12 cellular contexts compared by ENCODE assay signal in the genomic region with DNA sequence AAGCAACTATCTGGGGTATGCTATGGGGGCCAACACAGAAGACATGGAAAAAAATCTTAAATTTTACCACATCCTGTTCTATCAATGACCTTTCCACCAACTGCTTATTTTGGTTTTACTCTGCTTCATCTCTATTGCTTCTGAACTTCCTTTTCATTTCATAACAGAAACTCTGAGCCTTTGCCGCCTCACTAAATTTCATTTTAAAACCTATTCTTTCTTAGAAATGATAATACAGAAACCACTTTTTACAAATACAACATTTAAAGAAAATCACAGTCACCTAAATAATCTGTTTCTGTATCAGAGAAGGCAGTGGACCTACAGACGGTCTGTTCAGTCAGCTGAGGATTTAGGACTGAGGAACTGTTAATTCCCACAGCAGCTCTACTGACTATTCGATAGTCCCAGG.
A peak's percentile ranks its signal among the peaks of the same experiment; 100 is the strongest.
DNase-seq lines count a peak whose midpoint lies in the region; ATAC-seq and TF ChIP-seq lines count a peak whose summit lies in the region.
"Had no signal": no experiment of that assay in that cellular context is flagged by ENCODE, and none has a peak within 500 bp of the region (broad histone marks: within the 10 kb centered on the region; RNA-seq: fewer than 3 reads in every experiment).

No MANE protein-coding gene starts in this region.

- DNase-seq in SK-N-SH: no peak
- peak in 1 of 2 experiments; percentile 7 for DNase-seq in HL-60 (ENCODE audit: low read depth in 1 of 2, low spot score in 1 of 2)
- DNase-seq in stimulated activated effector memory CD8-positive, alpha-beta T cell treated with anti-CD3 and anti-CD28 coated beads, Interleukin-12 subunit alpha, Interleukin-12 subunit beta, amount 100 ng/mL, for 72 hours (ENCODE audit: low spot score in 2 of 2): no peak
- no peak for DNase-seq in uterus
- no peak for DNase-seq in UCSD-AML1 (lab: John Stamatoyannopoulos, UW; ENCODE audit: unreplicated experiment)
- DNase-seq in DMS153 (lab: John Stamatoyannopoulos, UW): no peak
- DNase-seq: MG63 had no signal

- no peak overlapping the region for H3K9ac ChIP-seq in SK-N-SH

- H3K4me1 ChIP-seq in SK-N-SH (ENCODE audit: control insufficient read depth in 1 of 2, insufficient read depth in 2 of 2, low read depth in 1 of 2, low read length in 1 of 2) (peaks cover 0 to 10% of the 10 kb centered on the region in 2 experiments; a peak in 2 of 4 replicates), uterus (no peaks in the 10 kb centered on the region)

- H2AFZ ChIP-seq in SK-N-SH (ENCODE audit: low read depth): no peak overlapping the region

- no peaks in the 10 kb centered on the region for H3K36me3 Mint-ChIP-seq in stimulated activated effector memory CD8-positive, alpha-beta T cell treated with anti-CD3 and anti-CD28 coated beads, Interleukin-12 subunit alpha, Interleukin-12 subunit beta, amount 100 ng/mL, for 72 hours
- H3K36me3 Mint-ChIP-seq: type B pancreatic cell had no signal

- CTCF ChIA-PET in SK-N-SH (lab: Yijun Ruan, JAX): no interaction called here

- peaks cover 24% of the 10 kb centered on the region for H3K4me1 Mint-ChIP-seq in stimulated activated effector memory CD8-positive, alpha-beta T cell treated with anti-CD3 and anti-CD28 coated beads, Interleukin-12 subunit alpha, Interleukin-12 subunit beta, amount 100 ng/mL, for 72 hours

- peak overlapping the region in 1 of 2 experiments; percentile 47; a peak in 2 of 4 replicates for H3K27ac ChIP-seq in SK-N-SH (ENCODE audit: low read depth in 2 of 2, low read length in 1 of 2)
- H3K27ac ChIP-seq in HL-60 (replicated peaks): 0 out of 2 replicates have a peak overlapping the region, but pooled peaks have one; percentile 0
- no peak overlapping the region for H3K27ac ChIP-seq in uterus
- H3K27ac ChIP-seq: SK-N-MC had no signal

- H3K9me3 Mint-ChIP-seq in stimulated activated effector memory CD8-positive, alpha-beta T cell treated with anti-CD3 and anti-CD28 coated beads, Interleukin-12 subunit alpha, Interleukin-12 subunit beta, amount 100 ng/mL, for 72 hours: no peaks in the 10 kb centered on the region
- H3K9me3 Mint-ChIP-seq: type B pancreatic cell had no signal

- no peaks in the 10 kb centered on the region for H3K9me2 ChIP-seq in SK-N-SH

- TF ChIP-seq EP300 in SK-N-SH (IDR thresholded peaks at IDR 0.05; ENCODE audit: borderline replicate concordance in 1 of 2, low read depth in 1 of 2, low read length in 1 of 2): no peak

- TF ChIP-seq CTCF in SK-N-SH (IDR thresholded peaks at IDR 0.05) (no peak), HL-60 (IDR thresholded peaks at IDR 0.05; ENCODE audit: insufficient read depth, low read length) (no peak), uterus (IDR thresholded peaks at IDR 0.05) (no peak)

- H3K36me3 ChIP-seq in SK-N-SH (replicated peaks in 1 of 2; ENCODE audit: control insufficient read depth in 1 of 2, insufficient read depth in 2 of 2, low read length in 1 of 2) (peaks cover 0 to 13% of the 10 kb centered on the region in 2 experiments), uterus (no peaks in the 10 kb centered on the region)
- H3K36me3 ChIP-seq: MG63 had no signal

- H3K9me3 ChIP-seq in SK-N-SH (no peaks in the 10 kb centered on the region), uterus (no peaks in the 10 kb centered on the region)
- H3K9me3 ChIP-seq: MG63 had no signal

- POLR2A ChIA-PET in SK-N-SH (lab: Yijun Ruan, JAX): no interaction called here

- H3K79me2 ChIP-seq in SK-N-SH (ENCODE audit: insufficient read depth): peaks cover 53% of the 10 kb centered on the region

- H3K27me3 ChIP-seq in SK-N-SH (ENCODE audit: insufficient read depth) (no peaks in the 10 kb centered on the region), HL-60 (ENCODE audit: insufficient read depth, poor library complexity, severe bottlenecking) (no peaks in the 10 kb centered on the region), uterus (no peaks in the 10 kb centered on the region)
- H3K27me3 ChIP-seq: MG63 had no signal

- no peaks in the 10 kb centered on the region for H4K20me1 ChIP-seq in SK-N-SH (ENCODE audit: insufficient read depth)

- intact Hi-C loops in uterus (cut with DNase I; ENCODE audit: low total_unique reads): no loop called here

- TF ChIP-seq POLR2A in uterus (IDR thresholded peaks at IDR 0.05): no peak

- no peak overlapping the region for H3K4me3 Mint-ChIP-seq in stimulated activated effector memory CD8-positive, alpha-beta T cell treated with anti-CD3 and anti-CD28 coated beads, Interleukin-12 subunit alpha, Interleukin-12 subunit beta, amount 100 ng/mL, for 72 hours
- H3K4me3 Mint-ChIP-seq: type B pancreatic cell had no signal

- H3K27ac Mint-ChIP-seq in stimulated activated effector memory CD8-positive, alpha-beta T cell treated with anti-CD3 and anti-CD28 coated beads, Interleukin-12 subunit alpha, Interleukin-12 subunit beta, amount 100 ng/mL, for 72 hours: no peak overlapping the region
- H3K27ac Mint-ChIP-seq: type B pancreatic cell had no signal

- no peak overlapping the region for H3K4me3 ChIP-seq in SK-N-SH (ENCODE audit: low read depth in 2 of 2, low read length in 1 of 2)
- no peak overlapping the region for H3K4me3 ChIP-seq in HL-60 (replicated peaks; ENCODE audit: insufficient read depth, low read length)
- no peak overlapping the region for H3K4me3 ChIP-seq in uterus
- H3K4me3 ChIP-seq: lung, MG63, SK-N-MC had no signal

- H3K4me2 ChIP-seq in SK-N-SH: no peak overlapping the region

- WGBS in SK-N-SH (ENCODE audit: low lambda C conversion rate): 90% methylated on average over 3 of the region's 3 CpGs

- no peak for TF ChIP-seq RAD21 in SK-N-SH (IDR thresholded peaks at IDR 0.05; ENCODE audit: low read length)

- peak; percentile 53; the same call in 1 of the 3 replicates for ATAC-seq in SK-N-SH treated with all-trans-retinoic acid at 6 μM for 48 hours
- ATAC-seq in HG02623 (IDR thresholded peaks at IDR 0.05; ENCODE audit: unreplicated experiment): peak; percentile 46
- ATAC-seq in stimulated activated effector memory CD8-positive, alpha-beta T cell treated with anti-CD3 and anti-CD28 coated beads, Interleukin-12 subunit alpha, Interleukin-12 subunit beta, amount 100 ng/mL, for 72 hours: peak; percentile 76

- H3F3A ChIP-seq in SK-N-SH (replicated peaks; ENCODE audit: insufficient read depth): peaks cover 11% of the 10 kb centered on the region

TF ChIP-seq in SK-N-SH treated with all-trans-retinoic acid at 6 μM for 48 hours, 23 proteins besides CTCF, POLR2A, EP300 and RAD21:
- no peak for TF ChIP-seq CSDC2 (CRISPR knock-in tag; IDR thresholded peaks at IDR 0.05)
- TF ChIP-seq BACH2 (CRISPR knock-in tag; IDR thresholded peaks at IDR 0.05; ENCODE audit: borderline replicate concordance): no peak
- no peak for TF ChIP-seq TOX (CRISPR knock-in tag; IDR thresholded peaks at IDR 0.05; ENCODE audit: borderline replicate concordance)

TF ChIP-seq in SK-N-SH, 30 proteins besides CTCF, POLR2A, EP300 and RAD21:
- TF ChIP-seq, protein P1, sequence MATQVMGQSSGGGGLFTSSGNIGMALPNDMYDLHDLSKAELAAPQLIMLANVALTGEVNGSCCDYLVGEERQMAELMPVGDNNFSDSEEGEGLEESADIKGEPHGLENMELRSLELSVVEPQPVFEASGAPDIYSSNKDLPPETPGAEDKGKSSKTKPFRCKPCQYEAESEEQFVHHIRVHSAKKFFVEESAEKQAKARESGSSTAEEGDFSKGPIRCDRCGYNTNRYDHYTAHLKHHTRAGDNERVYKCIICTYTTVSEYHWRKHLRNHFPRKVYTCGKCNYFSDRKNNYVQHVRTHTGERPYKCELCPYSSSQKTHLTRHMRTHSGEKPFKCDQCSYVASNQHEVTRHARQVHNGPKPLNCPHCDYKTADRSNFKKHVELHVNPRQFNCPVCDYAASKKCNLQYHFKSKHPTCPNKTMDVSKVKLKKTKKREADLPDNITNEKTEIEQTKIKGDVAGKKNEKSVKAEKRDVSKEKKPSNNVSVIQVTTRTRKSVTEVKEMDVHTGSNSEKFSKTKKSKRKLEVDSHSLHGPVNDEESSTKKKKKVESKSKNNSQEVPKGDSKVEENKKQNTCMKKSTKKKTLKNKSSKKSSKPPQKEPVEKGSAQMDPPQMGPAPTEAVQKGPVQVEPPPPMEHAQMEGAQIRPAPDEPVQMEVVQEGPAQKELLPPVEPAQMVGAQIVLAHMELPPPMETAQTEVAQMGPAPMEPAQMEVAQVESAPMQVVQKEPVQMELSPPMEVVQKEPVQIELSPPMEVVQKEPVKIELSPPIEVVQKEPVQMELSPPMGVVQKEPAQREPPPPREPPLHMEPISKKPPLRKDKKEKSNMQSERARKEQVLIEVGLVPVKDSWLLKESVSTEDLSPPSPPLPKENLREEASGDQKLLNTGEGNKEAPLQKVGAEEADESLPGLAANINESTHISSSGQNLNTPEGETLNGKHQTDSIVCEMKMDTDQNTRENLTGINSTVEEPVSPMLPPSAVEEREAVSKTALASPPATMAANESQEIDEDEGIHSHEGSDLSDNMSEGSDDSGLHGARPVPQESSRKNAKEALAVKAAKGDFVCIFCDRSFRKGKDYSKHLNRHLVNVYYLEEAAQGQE (IDR thresholded peaks at IDR 0.05; ENCODE audit: low read depth, low read length): no peak
TF ChIP-seq in SK-N-SH: peak in this region for 0.
